Comparison of ENCODE assay signal across 7 cellular contexts in genomic region chr3:174440350-174440716, GRCh38.
DNase-seq lines count a peak whose midpoint lies in the region.

No MANE protein-coding gene starts in this region.

- peaks cover 0 to 2% (median 0%) of the 10 kb centered on the region in 3 donors for H3K36me3 Mint-ChIP-seq in immature natural killer cell

- H3K4me3 ChIP-seq in GM08714 (ENCODE audit: low read length), result peak overlapping the region; percentile 86

- H3K27ac ChIP-seq in angular gyrus (ENCODE audit: low read depth, low read length) (peak overlapping the region; percentile 69), substantia nigra (ENCODE audit: low read depth, low read length, poor library complexity, severe bottlenecking) (peak overlapping the region; percentile 79)

- H3K27ac Mint-ChIP-seq in immature natural killer cell, result no peak overlapping the region

- DNase-seq in NCI-H2029 (lab: John Stamatoyannopoulos, UW), result peak; percentile 28
- no peak for DNase-seq in immature natural killer cell
- peak in 5 of 49 donors; percentile 9 to 59 (median 18) for DNase-seq in substantia nigra (lab: John Stamatoyannopoulos, UW)
- no peak for DNase-seq in GDM1 (lab: John Stamatoyannopoulos, UW)
- no peak for DNase-seq in activated CD4-positive, CD25-positive, alpha-beta regulatory T cell treated with anti-CD3 and anti-CD28 coated beads, Interleukin-2, amount 50 U/mL, for 72 hours

- H3K4me1 Mint-ChIP-seq in immature natural killer cell, result peaks cover 5 to 15% of the 10 kb centered on the region in 2 donors

- H3K9me3 Mint-ChIP-seq in immature natural killer cell, result peaks cover 5 to 21% (median 6%) of the 10 kb centered on the region in 6 donors

- H3K4me3 Mint-ChIP-seq in immature natural killer cell, result peak overlapping the region; percentile 64 to 81 (median 76)

- H3K27me3 Mint-ChIP-seq in immature natural killer cell (ENCODE audit: low read depth in 3 of 3), result peaks cover 0 to 2% (median 2%) of the 10 kb centered on the region in 3 donors
